10 cellular contexts compared by ENCODE assay signal in the genomic region with DNA sequence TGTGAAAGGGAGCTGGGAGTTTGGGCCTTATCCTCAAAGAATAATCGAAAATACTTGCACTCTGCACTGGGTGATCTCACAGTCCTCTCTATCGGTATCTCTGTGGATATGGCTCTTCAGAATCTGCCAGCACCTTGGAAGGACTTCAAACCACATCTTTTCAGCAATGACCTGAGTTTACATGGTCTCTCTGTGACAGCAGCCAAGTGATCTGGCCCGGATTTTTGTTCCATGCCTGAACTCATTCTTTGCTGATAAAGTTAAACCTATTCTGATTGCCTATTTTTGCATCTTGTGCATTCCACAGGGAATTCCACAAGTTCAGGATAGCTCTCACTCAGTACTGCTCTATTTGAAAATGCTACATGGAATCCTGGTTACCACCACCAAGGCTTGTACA.
"Had no signal": no experiment of that assay in that cellular context is flagged by ENCODE, and none has a peak within 500 bp of the region (broad histone marks: within the 10 kb centered on the region; RNA-seq: fewer than 3 reads in every experiment).

No MANE protein-coding gene starts in this region.

- H3K79me2 ChIP-seq: parathyroid adenoma had no signal

- H2AFZ ChIP-seq: neural progenitor cell had no signal

- H3K9me3 ChIP-seq: colonic mucosa, esophagus squamous epithelium, tibial artery had no signal

- H3K27ac ChIP-seq: colonic mucosa, esophagus squamous epithelium, neural progenitor cell, parathyroid adenoma, tibial artery had no signal

- H3K27ac Mint-ChIP-seq: activated T-helper 2 cell treated with anti-CD3 and anti-CD28 coated beads, Interferon-gamma antibody, Interleukin-2, Interleukin-4, amounts not matched to agents 10 μg/mL and 5 μg/mL and 100 μg/mL, durations not matched to agents 14 hours and 24 hours and 36 hours; neural progenitor cell; stimulated activated memory B cell treated with anti-CD40 and anti-IgM and Interleukin-4, amounts not matched to agents 10 μg/mL and 1 μg/mL and 100 μg/mL, for 72 hours had no signal

- H3K9me3 Mint-ChIP-seq: activated T-helper 2 cell treated with anti-CD3 and anti-CD28 coated beads, Interferon-gamma antibody, Interleukin-2, Interleukin-4, amounts not matched to agents 10 μg/mL and 5 μg/mL and 100 μg/mL, durations not matched to agents 14 hours and 24 hours and 36 hours; neural progenitor cell had no signal

- DNase-seq: activated CD4-positive, alpha-beta T cell treated with anti-CD3 and anti-CD28 coated beads, Interleukin-2, amount 50 U/mL, for 1 hour; activated naive CD4-positive, alpha-beta T cell treated with anti-CD3 and anti-CD28 coated beads, Interleukin-2, amount 50 U/mL, for 16 hours; colonic mucosa; esophagus squamous epithelium; midbrain; tibial artery had no signal

- H3K27me3 ChIP-seq: colonic mucosa, esophagus squamous epithelium, neural progenitor cell, tibial artery had no signal

- H3K4me3 Mint-ChIP-seq: neural progenitor cell; stimulated activated memory B cell treated with anti-CD40 and anti-IgM and Interleukin-4, amounts not matched to agents 10 μg/mL and 1 μg/mL and 100 μg/mL, for 72 hours had no signal

- H3K4me1 Mint-ChIP-seq: neural progenitor cell; stimulated activated memory B cell treated with anti-CD40 and anti-IgM and Interleukin-4, amounts not matched to agents 10 μg/mL and 1 μg/mL and 100 μg/mL, for 72 hours had no signal

- H3K9ac ChIP-seq: neural progenitor cell, parathyroid adenoma had no signal

- H3K4me1 ChIP-seq: colonic mucosa, esophagus squamous epithelium, neural progenitor cell, parathyroid adenoma had no signal

- H3K4me2 ChIP-seq: neural progenitor cell had no signal

- H3K36me3 ChIP-seq: colonic mucosa, esophagus squamous epithelium, neural progenitor cell, tibial artery had no signal

- H3K36me3 Mint-ChIP-seq: neural progenitor cell; stimulated activated memory B cell treated with anti-CD40 and anti-IgM and Interleukin-4, amounts not matched to agents 10 μg/mL and 1 μg/mL and 100 μg/mL, for 72 hours had no signal

- H3K4me3 ChIP-seq: colonic mucosa, esophagus squamous epithelium, neural progenitor cell, tibial artery had no signal

- ATAC-seq: stimulated activated memory B cell treated with anti-CD40 and anti-IgM and Interleukin-4, amounts not matched to agents 10 μg/mL and 1 μg/mL and 100 μg/mL, for 72 hours had no signal

- H3K27me3 Mint-ChIP-seq: stimulated activated memory B cell treated with anti-CD40 and anti-IgM and Interleukin-4, amounts not matched to agents 10 μg/mL and 1 μg/mL and 100 μg/mL, for 72 hours had no signal
